In genomic region chr13:61779456-61779855, GRCh38 we compare ENCODE assay signal across 1 cellular context.
TF ChIP-seq lines count a peak whose summit lies in the region.

No MANE protein-coding gene starts in this region.

TF ChIP-seq in GM23338, 12 proteins besides CTCF, POLR2A, EP300 and RAD21 (continued from another document):
- TF ChIP-seq ZNF462 (CRISPR knock-in tag; IDR thresholded peaks at IDR 0.05) (no peak), REST (IDR thresholded peaks at IDR 0.05; ENCODE audit: unreplicated experiment) (no peak), STAT1 (IDR thresholded peaks at IDR 0.05; ENCODE audit: unreplicated experiment) (no peak)
TF ChIP-seq in GM23338: peak in this region for 0.
